In genomic region chr18:24027156-24027555, GRCh38 we compare ENCODE assay signal across 2 cellular contexts.
TF ChIP-seq lines count a peak whose summit lies in the region.

No MANE protein-coding gene starts in this region.

TF ChIP-seq in liver, 16 proteins besides CTCF, POLR2A, EP300 and RAD21 (continued from another document):
- TF ChIP-seq JUND (IDR thresholded peaks at IDR 0.05) (peak; percentile 54 to 91), ATF3 (IDR thresholded peaks at IDR 0.05) (no peak)

TF ChIP-seq in HepG2, 621 proteins besides CTCF, POLR2A, EP300 and RAD21:
- TF ChIP-seq MXD1 (CRISPR knock-in tag; IDR thresholded peaks at IDR 0.05) = no peak
- no peak for TF ChIP-seq ZNF30 (CRISPR knock-in tag; IDR thresholded peaks at IDR 0.05)
- TF ChIP-seq ZNF18 (CRISPR knock-in tag; IDR thresholded peaks at IDR 0.05; ENCODE audit: insufficient replicate concordance) = no peak
- no peak for TF ChIP-seq ZNF446 (CRISPR knock-in tag; IDR thresholded peaks at IDR 0.05)
- no peak for TF ChIP-seq RCOR2 (CRISPR knock-in tag; IDR thresholded peaks at IDR 0.05)
- no peak for TF ChIP-seq ZFP36L1 (CRISPR knock-in tag; IDR thresholded peaks at IDR 0.05)
- TF ChIP-seq CBX1 (IDR thresholded peaks at IDR 0.05; ENCODE audit: low read depth) = no peak
- TF ChIP-seq SOX6 (IDR thresholded peaks at IDR 0.05) = no peak
- no peak for TF ChIP-seq SOX6 (CRISPR knock-in tag; IDR thresholded peaks at IDR 0.05)
- TF ChIP-seq ZBTB7A (CRISPR knock-in tag; IDR thresholded peaks at IDR 0.05) = no peak
- no peak for TF ChIP-seq DDIT3 (CRISPR knock-in tag; IDR thresholded peaks at IDR 0.05)
- TF ChIP-seq POGZ (CRISPR knock-in tag; IDR thresholded peaks at IDR 0.05) = no peak
- no peak for TF ChIP-seq SMAD3 (CRISPR knock-in tag; IDR thresholded peaks at IDR 0.05)
- no peak for TF ChIP-seq CBX5 (CRISPR knock-in tag; IDR thresholded peaks at IDR 0.05; ENCODE audit: borderline replicate concordance)
- TF ChIP-seq SKI (IDR thresholded peaks at IDR 0.05; ENCODE audit: partially characterized antibody) = no peak
- no peak for TF ChIP-seq ZNF234 (CRISPR knock-in tag; conservative IDR thresholded peaks at IDR 0.05)
- TF ChIP-seq ZSCAN9 (CRISPR knock-in tag; IDR thresholded peaks at IDR 0.05; ENCODE audit: borderline replicate concordance) = no peak
- TF ChIP-seq HDAC1 (CRISPR knock-in tag; IDR thresholded peaks at IDR 0.05) = no peak
